Comparison of ENCODE assay signal across 9 cellular contexts in genomic region chr19:51702754-51703654, GRCh38. TPM values are rescaled to one million over a fixed set of nuclear protein-coding genes. Genes with fewer than 3 reads are reported as not detected.
A peak's percentile ranks its signal among the peaks of the same experiment; 100 is the strongest.
DNase-seq lines count a peak whose midpoint lies in the region; ATAC-seq, FAIRE-seq and TF ChIP-seq lines count a peak whose summit lies in the region.
"Had no signal": no experiment of that assay in that cellular context is flagged by ENCODE, and none has a peak within 500 bp of the region (broad histone marks: within the 10 kb centered on the region; RNA-seq: fewer than 3 reads in every experiment).

No MANE protein-coding gene starts in this region.

- no peak overlapping the region for H3K27ac Mint-ChIP-seq in stimulated activated naive CD8-positive, alpha-beta T cell treated with anti-CD3 and anti-CD28 coated beads, Interleukin-15, amount 100 ng/mL, for 72 hours

- peaks cover 46% of the 10 kb centered on the region for H3K4me1 Mint-ChIP-seq in stimulated activated naive CD8-positive, alpha-beta T cell treated with anti-CD3 and anti-CD28 coated beads, Interleukin-15, amount 100 ng/mL, for 72 hours

- 31% methylated on average over 43 of the region's 48 CpGs for WGBS in GM12878 (ENCODE audit: insufficient coverage, insufficient replicate concordance, low lambda C conversion rate, missing lambda C conversion rate)

- BruUV-seq in GM12878 (replicated peaks; lab: Mats Ljungman, UMichigan) = no TSS peak

- no peak for DNase-seq in Karpas-422
- DNase-seq in GM12878 (ENCODE audit: low read depth, low spot score) = no peak
- DNase-seq in kidney tubule cell (ENCODE audit: low spot score) = peak; percentile 38
- DNase-seq in stimulated activated naive CD8-positive, alpha-beta T cell treated with anti-CD3 and anti-CD28 coated beads, Interleukin-15, amount 100 ng/mL, for 72 hours = no peak
- DNase-seq in NCI-H187 (lab: John Stamatoyannopoulos, UW) = no peak
- no peak for DNase-seq in stimulated activated CD4-positive, alpha-beta T cell treated with anti-CD3 and anti-CD28 coated beads, Interleukin-4, amount 100 ng/mL, for 24 hours
- DNase-seq in NCI-H226 = no peak

- H3K9me2 ChIP-seq in Karpas-422 (replicated peaks; ENCODE audit: insufficient read depth, low read length) = no peaks in the 10 kb centered on the region

- H3K9me3 ChIP-seq in Karpas-422 (ENCODE audit: low read length) (no peaks in the 10 kb centered on the region), GM12878 (replicated peaks; ENCODE audit: control insufficient read depth, insufficient read depth, low read length) (peaks cover 1% of the 10 kb centered on the region; the same call in 1 of the 3 replicates)

- CTCF ChIA-PET in GM12878 (lab: Yijun Ruan, JAX) = no interaction called here

- TF ChIP-seq CTCF in GM12878 (IDR thresholded peaks at IDR 0.05 in 2 of 3, conservative IDR thresholded peaks at IDR 0.05 in 1 of 3; ENCODE audit: control insufficient read depth in 2 of 3, extremely low read depth in 1 of 3, insufficient read depth in 1 of 3, low read depth in 3 of 3, low read length in 3 of 3) = no peak

- peaks cover 18% of the 10 kb centered on the region for H3K27me3 Mint-ChIP-seq in stimulated activated naive CD8-positive, alpha-beta T cell treated with anti-CD3 and anti-CD28 coated beads, Interleukin-15, amount 100 ng/mL, for 72 hours

- H4K20me1 ChIP-seq in Karpas-422 (ENCODE audit: insufficient read depth, low read depth, low read length) = no peaks in the 10 kb centered on the region; the same call in 1 of the 2 replicates
- no peaks in the 10 kb centered on the region for H4K20me1 ChIP-seq in GM12878 (ENCODE audit: control insufficient read depth, insufficient read depth)

- H3K36me3 ChIP-seq in Karpas-422 (ENCODE audit: insufficient read depth, low read length) = peaks cover 15% of the 10 kb centered on the region
- H3K36me3 ChIP-seq in GM12878 (ENCODE audit: control insufficient read depth in 2 of 2, insufficient read depth in 2 of 2, low read length in 1 of 2) = no peaks in the 10 kb centered on the region

- H3K79me2 ChIP-seq in Karpas-422 (ENCODE audit: low read length) = peaks cover 16% of the 10 kb centered on the region
- peaks cover 3% of the 10 kb centered on the region for H3K79me2 ChIP-seq in GM12878 (ENCODE audit: control insufficient read depth, insufficient read depth, low read length)

- SMC1A ChIA-PET in GM12878 (lab: Charles Lee; ENCODE audit: uncharacterized antibody, unreplicated experiment) = interaction anchor here (0.6 kb wide), 1 partner anchor 99 kb away, joined by 3 read pairs; no protein-coding TSS in a partner anchor

- H3K27ac ChIP-seq in Karpas-422 (ENCODE audit: low read length) (no peak overlapping the region), GM12878 (ENCODE audit: control insufficient read depth, insufficient read depth) (no peak overlapping the region)

- no peak for FAIRE-seq in GM12878 (lab: Jason Lieb, UNC)

- RAD21 ChIA-PET in GM12878 (lab: Charles Lee; ENCODE audit: unreplicated experiment) = no interaction called here

- in situ Hi-C loops in GM12878 (cut with MboI) = no loop called here

- TF ChIP-seq POLR2A in GM12878 (IDR thresholded peaks at IDR 0.05; ENCODE audit: low read depth, low read length) = no peak

- H2AFZ ChIP-seq in Karpas-422 (ENCODE audit: low read length) (no peak overlapping the region; the same call in 1 of the 2 replicates), GM12878 (ENCODE audit: control insufficient read depth, low read depth, low read length) (peak overlapping the region; percentile 93; the same call in 1 of the 2 replicates)

- POLR2A ChIA-PET in GM12878 (lab: Charles Lee) = interaction anchor here (0.6 kb wide), 1 partner anchor 1049 kb away, joined by 4 read pairs; no protein-coding TSS in a partner anchor

- intact Hi-C loops in GM12878 (cut with micrococcal nuclease; ENCODE audit: unreplicated experiment) = no loop called here

- ATAC-seq in GM12878 (no peak), GM21515 (IDR thresholded peaks at IDR 0.05; ENCODE audit: unreplicated experiment) (no peak)
- no peak for ATAC-seq in stimulated activated naive CD8-positive, alpha-beta T cell treated with anti-CD3 and anti-CD28 coated beads, Interleukin-15, amount 100 ng/mL, for 72 hours

- H3K9ac ChIP-seq in Karpas-422 (ENCODE audit: low read length) (peak overlapping the region; percentile 100), GM12878 (ENCODE audit: control insufficient read depth, insufficient read depth, low read length) (no peak overlapping the region)

- no peak for TF ChIP-seq EP300 in GM12878 (IDR thresholded peaks at IDR 0.05; ENCODE audit: borderline replicate concordance in 1 of 2, control insufficient read depth in 1 of 2, low read depth in 2 of 2, low read length in 2 of 2)

- peak overlapping the region; percentile 87 for H3K4me2 ChIP-seq in Karpas-422 (ENCODE audit: low read depth, low read length, poor library complexity, severe bottlenecking)
- peak overlapping the region; percentile 71 for H3K4me2 ChIP-seq in GM12878 (ENCODE audit: control insufficient read depth, insufficient read depth)

- H3K4me3 ChIP-seq in Karpas-422 (ENCODE audit: low read length) = peak overlapping the region; percentile 99
- H3K4me3 ChIP-seq in GM12878 = peak overlapping the region; percentile 76; the same call in 1 of the 2 replicates

- H3K27me3 ChIP-seq in Karpas-422 (ENCODE audit: low read length) = no peaks in the 10 kb centered on the region
- H3K27me3 ChIP-seq in GM12878 (replicated peaks in 1 of 2; ENCODE audit: control insufficient read depth in 2 of 2, insufficient read depth in 2 of 2, low read length in 1 of 2) = no peaks in the 10 kb centered on the region; a peak in 1 of 4 replicates

- H3K9me3 Mint-ChIP-seq in stimulated activated naive CD8-positive, alpha-beta T cell treated with anti-CD3 and anti-CD28 coated beads, Interleukin-15, amount 100 ng/mL, for 72 hours = no peaks in the 10 kb centered on the region

- peak overlapping the region; percentile 87 to 91 for H3K4me3 Mint-ChIP-seq in stimulated activated naive CD8-positive, alpha-beta T cell treated with anti-CD3 and anti-CD28 coated beads, Interleukin-15, amount 100 ng/mL, for 72 hours

- H3K4me1 ChIP-seq in Karpas-422 (ENCODE audit: low read length) (peaks cover 20% of the 10 kb centered on the region), GM12878 (ENCODE audit: control insufficient read depth, insufficient read depth, low read length) (no peaks in the 10 kb centered on the region; the same call in 1 of the 2 replicates)

- no peak for TF ChIP-seq RAD21 in GM12878 (IDR thresholded peaks at IDR 0.05; ENCODE audit: insufficient read depth, low read depth, low read length)

RNA-seq across cellular contexts. Expression of gene SPACA6, which starts 9.9 kb away (rescaled TPM):
- 20.7 and 49.8 TPM in 2 replicates for total RNA-seq in Karpas-422 (2014; rRNA removed; shearing (Covaris generic); ENCODE audit: low replicate concordance)
- total RNA-seq in GM12878 (2013; cell fraction: nucleolus; rRNA removed) = 2.9 and 4.2 TPM in 2 replicates
- total RNA-seq in GM12878 (2014; rRNA removed) (4.6 and 4.8 TPM in 2 replicates), GM12878 (2014; rRNA removed; fragmentation: Illumina TruSeq; extraction: Trizol) (0.78 and 1.1 TPM in 2 replicates), GM12878 (2021) (2.2 and 3.2 TPM in 2 replicates)
- not detected for polyA plus RNA-seq in GM12878 (2011; ENCODE audit: low read depth)
- polyA plus RNA-seq in GM12878 (2011; rRNA removed) (0.27 and 0.87 TPM in 2 replicates), GM12878 (2014; fragmentation: Illumina TruSeq; extraction: Trizol) (0.31 and 1.1 TPM in 2 replicates), GM12878 (2014; fragmentation: Nextera tagmentation; extraction: Ambion mirVana) (1 to 10 TPM; 1.2 to 1.3 TPM), GM12878 (2014; rRNA removed) (4.2 and 4.7 TPM in 2 replicates), GM12878 (2016; fragmentation: Nextera tagmentation; extraction: Ambion mirVana) (1 to 10 TPM; 3.0 to 6.5 TPM)
- polyA plus RNA-seq in GM12878 (2011; cell fraction: cytosol; rRNA removed) = 0.36 and 0.97 TPM in 2 replicates
- polyA plus RNA-seq in GM12878 (2011; cell fraction: nucleus; rRNA removed) = 0.81 and 1.2 TPM in 2 replicates
- 2.0 and 4.5 TPM in 2 replicates for polyA plus RNA-seq in GM12878 (2012)
- 0.36 and 0.37 TPM in 2 replicates for polyA minus RNA-seq in GM12878 (2011; rRNA and poly(A)+ RNA removed)
- not detected in 2 replicates for polyA minus RNA-seq in GM12878 (2011; cell fraction: cytosol; rRNA and poly(A)+ RNA removed)
- polyA minus RNA-seq in GM12878 (2011; cell fraction: nucleus; rRNA and poly(A)+ RNA removed) = 3.0 and 8.2 TPM in 2 replicates

RNA-seq across cellular contexts. Expression of gene HAS1, which starts 20.8 kb away (rescaled TPM):
- total RNA-seq in Karpas-422 (2014; rRNA removed; shearing (Covaris generic); ENCODE audit: low replicate concordance) = not detected in 2 replicates
- total RNA-seq in GM12878 (2013; cell fraction: nucleolus; rRNA removed) = not detected in 2 replicates
- total RNA-seq in GM12878 (2014; rRNA removed) (not detected in 2 replicates), GM12878 (2014; rRNA removed; fragmentation: Illumina TruSeq; extraction: Trizol) (not detected in 2 replicates), GM12878 (2021) (not detected in 2 replicates)
- not detected for polyA plus RNA-seq in GM12878 (2011; ENCODE audit: low read depth)
- polyA plus RNA-seq in GM12878 (2011; rRNA removed) (not detected in 2 replicates), GM12878 (2014; fragmentation: Illumina TruSeq; extraction: Trizol) (not detected in 2 replicates), GM12878 (2014; fragmentation: Nextera tagmentation; extraction: Ambion mirVana) (not detected), GM12878 (2014; rRNA removed) (not detected in 2 replicates), GM12878 (2016; fragmentation: Nextera tagmentation; extraction: Ambion mirVana) (not detected)
- not detected in 2 replicates for polyA plus RNA-seq in GM12878 (2011; cell fraction: cytosol; rRNA removed)
- polyA plus RNA-seq in GM12878 (2011; cell fraction: nucleus; rRNA removed) = not detected in 2 replicates
- 0.04 and 0.12 TPM in 2 replicates for polyA plus RNA-seq in GM12878 (2012)
- not detected in 2 replicates for polyA minus RNA-seq in GM12878 (2011; rRNA and poly(A)+ RNA removed)
- polyA minus RNA-seq in GM12878 (2011; cell fraction: cytosol; rRNA and poly(A)+ RNA removed) = not detected in 2 replicates
- not detected in 2 replicates for polyA minus RNA-seq in GM12878 (2011; cell fraction: nucleus; rRNA and poly(A)+ RNA removed)
- total RNA-seq: NCI-H460 had no signal

RNA-seq across cellular contexts. Expression of gene FPR1, which starts 48.7 kb away (rescaled TPM):
- 5.8 and 14.8 TPM in 2 replicates for total RNA-seq in Karpas-422 (2014; rRNA removed; shearing (Covaris generic); ENCODE audit: low replicate concordance)
- total RNA-seq in GM12878 (2013; cell fraction: nucleolus; rRNA removed) = 1.0 TPM in 1 of 2 replicates, not detected in the other
- total RNA-seq in GM12878 (2014; rRNA removed) (not detected in 2 replicates), GM12878 (2014; rRNA removed; fragmentation: Illumina TruSeq; extraction: Trizol) (not detected in 2 replicates), GM12878 (2021) (not detected in 2 replicates)
- polyA plus RNA-seq in GM12878 (2011; ENCODE audit: low read depth) = not detected
- polyA plus RNA-seq in GM12878 (2011; rRNA removed) (not detected in 2 replicates), GM12878 (2014; fragmentation: Illumina TruSeq; extraction: Trizol) (not detected in 2 replicates), GM12878 (2014; fragmentation: Nextera tagmentation; extraction: Ambion mirVana) (not detected), GM12878 (2014; rRNA removed) (not detected in 2 replicates), GM12878 (2016; fragmentation: Nextera tagmentation; extraction: Ambion mirVana) (not detected)
- polyA plus RNA-seq in GM12878 (2011; cell fraction: cytosol; rRNA removed) = not detected in 2 replicates
- polyA plus RNA-seq in GM12878 (2011; cell fraction: nucleus; rRNA removed) = not detected in 2 replicates
- polyA plus RNA-seq in GM12878 (2012) = not detected in 2 replicates
- 0.31 TPM in 1 of 2 replicates, not detected in the other for polyA minus RNA-seq in GM12878 (2011; rRNA and poly(A)+ RNA removed)
- polyA minus RNA-seq in GM12878 (2011; cell fraction: cytosol; rRNA and poly(A)+ RNA removed) = not detected in 2 replicates
- polyA minus RNA-seq in GM12878 (2011; cell fraction: nucleus; rRNA and poly(A)+ RNA removed) = not detected in 2 replicates
- total RNA-seq: NCI-H460 had no signal

RNA-seq across cellular contexts. Expression of gene SIGLEC14, which starts 56.4 kb away (rescaled TPM):
- total RNA-seq in Karpas-422 (2014; rRNA removed; shearing (Covaris generic); ENCODE audit: low replicate concordance) = 1.0 TPM in 1 of 2 replicates, not detected in the other
- total RNA-seq in GM12878 (2013; cell fraction: nucleolus; rRNA removed) = 5.5 and 8.5 TPM in 2 replicates
- total RNA-seq in GM12878 (2014; rRNA removed) (4.4 and 6.7 TPM in 2 replicates), GM12878 (2014; rRNA removed; fragmentation: Illumina TruSeq; extraction: Trizol) (2.9 and 3.2 TPM in 2 replicates), GM12878 (2021) (6.2 and 6.8 TPM in 2 replicates)
- polyA plus RNA-seq in GM12878 (2011; ENCODE audit: low read depth) = 0.68 TPM
- polyA plus RNA-seq in GM12878 (2011; rRNA removed) (0.72 and 1.6 TPM in 2 replicates), GM12878 (2014; fragmentation: Illumina TruSeq; extraction: Trizol) (4.8 and 5.0 TPM in 2 replicates), GM12878 (2014; fragmentation: Nextera tagmentation; extraction: Ambion mirVana) (under 1 TPM; 0.57 to 0.82 TPM), GM12878 (2014; rRNA removed) (4.4 and 4.6 TPM in 2 replicates), GM12878 (2016; fragmentation: Nextera tagmentation; extraction: Ambion mirVana) (1 to 10 TPM; 7.1 to 8.4 TPM)
- polyA plus RNA-seq in GM12878 (2011; cell fraction: cytosol; rRNA removed) = 1.3 and 1.4 TPM in 2 replicates
- 0.76 and 1.3 TPM in 2 replicates for polyA plus RNA-seq in GM12878 (2011; cell fraction: nucleus; rRNA removed)
- polyA plus RNA-seq in GM12878 (2012) = 1.1 and 1.6 TPM in 2 replicates
- polyA minus RNA-seq in GM12878 (2011; rRNA and poly(A)+ RNA removed) = 0.66 and 1.5 TPM in 2 replicates
- not detected in 2 replicates for polyA minus RNA-seq in GM12878 (2011; cell fraction: cytosol; rRNA and poly(A)+ RNA removed)
- polyA minus RNA-seq in GM12878 (2011; cell fraction: nucleus; rRNA and poly(A)+ RNA removed) = 0.48 and 1.8 TPM in 2 replicates
- total RNA-seq: NCI-H460 had no signal

RNA-seq across cellular contexts. Expression of gene FPR2, which starts 58.0 kb away (rescaled TPM):
- 0.58 and 7.9 TPM in 2 replicates for total RNA-seq in Karpas-422 (2014; rRNA removed; shearing (Covaris generic); ENCODE audit: low replicate concordance)
- not detected in 2 replicates for total RNA-seq in GM12878 (2013; cell fraction: nucleolus; rRNA removed)
- total RNA-seq in GM12878 (2014; rRNA removed) (not detected in 2 replicates), GM12878 (2014; rRNA removed; fragmentation: Illumina TruSeq; extraction: Trizol) (not detected in 2 replicates), GM12878 (2021) (not detected in 2 replicates)
- not detected for polyA plus RNA-seq in GM12878 (2011; ENCODE audit: low read depth)
- polyA plus RNA-seq in GM12878 (2011; rRNA removed) (not detected in 2 replicates), GM12878 (2014; fragmentation: Illumina TruSeq; extraction: Trizol) (not detected in 2 replicates), GM12878 (2014; fragmentation: Nextera tagmentation; extraction: Ambion mirVana) (not detected), GM12878 (2014; rRNA removed) (not detected in 2 replicates), GM12878 (2016; fragmentation: Nextera tagmentation; extraction: Ambion mirVana) (not detected)
- polyA plus RNA-seq in GM12878 (2011; cell fraction: cytosol; rRNA removed) = 0.09 TPM in 1 of 2 replicates, not detected in the other
- polyA plus RNA-seq in GM12878 (2011; cell fraction: nucleus; rRNA removed) = not detected in 2 replicates
- not detected in 2 replicates for polyA plus RNA-seq in GM12878 (2012)
- polyA minus RNA-seq in GM12878 (2011; rRNA and poly(A)+ RNA removed) = 0.29 TPM in 1 of 2 replicates, not detected in the other
- polyA minus RNA-seq in GM12878 (2011; cell fraction: cytosol; rRNA and poly(A)+ RNA removed) = not detected in 2 replicates
- polyA minus RNA-seq in GM12878 (2011; cell fraction: nucleus; rRNA and poly(A)+ RNA removed) = not detected in 2 replicates
- total RNA-seq: NCI-H460 had no signal
